Comparison of ENCODE assay signal across 1 cellular context in the genomic region with DNA sequence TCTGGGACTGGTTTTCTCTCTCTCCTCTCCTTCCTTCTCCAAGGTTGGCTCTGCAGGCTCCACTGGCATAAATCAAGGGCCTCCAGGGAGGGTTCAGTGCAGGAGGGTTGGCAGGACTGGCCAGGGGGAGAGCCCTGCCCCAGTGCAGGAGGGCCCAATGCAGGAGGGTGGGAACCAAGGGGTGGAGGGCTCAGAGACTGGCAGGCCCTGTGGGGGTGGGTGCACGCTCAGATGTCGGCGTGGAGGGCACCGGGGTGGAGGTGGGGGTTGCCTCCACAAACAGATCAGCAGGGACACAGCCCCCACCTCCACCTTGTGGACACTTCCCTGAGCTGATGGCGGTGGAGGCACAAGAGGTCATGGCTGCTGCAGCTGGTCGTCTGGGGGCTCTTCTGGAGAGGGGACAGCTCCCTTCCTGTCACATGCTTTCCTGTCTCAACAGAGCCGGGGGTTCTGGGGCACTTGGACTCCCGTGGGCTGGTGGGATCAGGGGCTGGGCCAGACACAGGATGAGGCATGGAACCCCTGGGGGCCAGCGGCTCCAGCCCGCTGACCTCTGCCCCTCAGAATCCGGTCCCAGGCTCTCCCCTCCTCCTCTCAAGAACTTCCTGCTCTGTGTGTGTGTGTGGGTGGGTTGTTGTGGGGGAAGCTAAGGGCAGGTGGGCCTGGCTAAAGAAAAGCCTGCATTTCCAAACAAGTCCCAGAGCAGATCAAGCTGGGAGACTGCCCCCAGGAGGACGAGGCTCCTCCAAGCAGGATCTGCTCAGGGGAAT.
TF ChIP-seq lines count a peak whose summit lies in the region.

No MANE protein-coding gene starts in this region.

TF ChIP-seq in HepG2, 621 proteins besides CTCF, POLR2A, EP300 and RAD21 (continued from another document and continues in another):
- peak; percentile 71 for TF ChIP-seq CBX1 (IDR thresholded peaks at IDR 0.05; ENCODE audit: low read depth)
- peak; percentile 2; the same call in 1 of the 2 replicates for TF ChIP-seq ZNF451 (CRISPR knock-in tag; IDR thresholded peaks at IDR 0.05)
- TF ChIP-seq MEF2D (CRISPR knock-in tag; IDR thresholded peaks at IDR 0.05), result peak; percentile 78
- TF ChIP-seq, protein P1, sequence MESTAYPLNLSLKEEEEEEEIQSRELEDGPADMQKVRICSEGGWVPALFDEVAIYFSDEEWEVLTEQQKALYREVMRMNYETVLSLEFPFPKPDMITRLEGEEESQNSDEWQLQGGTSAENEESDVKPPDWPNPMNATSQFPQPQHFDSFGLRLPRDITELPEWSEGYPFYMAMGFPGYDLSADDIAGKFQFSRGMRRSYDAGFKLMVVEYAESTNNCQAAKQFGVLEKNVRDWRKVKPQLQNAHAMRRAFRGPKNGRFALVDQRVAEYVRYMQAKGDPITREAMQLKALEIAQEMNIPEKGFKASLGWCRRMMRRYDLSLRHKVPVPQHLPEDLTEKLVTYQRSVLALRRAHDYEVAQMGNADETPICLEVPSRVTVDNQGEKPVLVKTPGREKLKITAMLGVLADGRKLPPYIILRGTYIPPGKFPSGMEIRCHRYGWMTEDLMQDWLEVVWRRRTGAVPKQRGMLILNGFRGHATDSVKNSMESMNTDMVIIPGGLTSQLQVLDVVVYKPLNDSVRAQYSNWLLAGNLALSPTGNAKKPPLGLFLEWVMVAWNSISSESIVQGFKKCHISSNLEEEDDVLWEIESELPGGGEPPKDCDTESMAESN (CRISPR knock-in tag; conservative IDR thresholded peaks at IDR 0.05), result peak; percentile 93
- peak; percentile 91 for TF ChIP-seq ELF4 (CRISPR knock-in tag; IDR thresholded peaks at IDR 0.05; ENCODE audit: borderline replicate concordance)
- TF ChIP-seq, protein P2, sequence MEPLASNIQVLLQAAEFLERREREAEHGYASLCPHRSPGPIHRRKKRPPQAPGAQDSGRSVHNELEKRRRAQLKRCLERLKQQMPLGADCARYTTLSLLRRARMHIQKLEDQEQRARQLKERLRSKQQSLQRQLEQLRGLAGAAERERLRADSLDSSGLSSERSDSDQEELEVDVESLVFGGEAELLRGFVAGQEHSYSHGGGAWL (CRISPR knock-in tag; IDR thresholded peaks at IDR 0.05), result peak; percentile 88
- TF ChIP-seq ISX (CRISPR knock-in tag; conservative IDR thresholded peaks at IDR 0.05), result no peak
- TF ChIP-seq SOX13 (IDR thresholded peaks at IDR 0.05), result no peak
- TF ChIP-seq SOX13 (CRISPR knock-in tag; conservative IDR thresholded peaks at IDR 0.05 in 1 of 2, IDR thresholded peaks at IDR 0.05 in 1 of 2), result peak in 1 of 2 experiments; percentile 41; a peak in 1 of 4 replicates
- peak; percentile 96 for TF ChIP-seq AGO1 (IDR thresholded peaks at IDR 0.05; ENCODE audit: low read depth, low read length, poor library complexity, severe bottlenecking)
- no peak for TF ChIP-seq ZNF776 (CRISPR knock-in tag; IDR thresholded peaks at IDR 0.05)
- TF ChIP-seq PAX8 (CRISPR knock-in tag; IDR thresholded peaks at IDR 0.05; ENCODE audit: borderline replicate concordance), result no peak
- no peak; the same call in 1 of the 2 replicates for TF ChIP-seq DR1 (CRISPR knock-in tag; IDR thresholded peaks at IDR 0.05)
- TF ChIP-seq, protein P3, sequence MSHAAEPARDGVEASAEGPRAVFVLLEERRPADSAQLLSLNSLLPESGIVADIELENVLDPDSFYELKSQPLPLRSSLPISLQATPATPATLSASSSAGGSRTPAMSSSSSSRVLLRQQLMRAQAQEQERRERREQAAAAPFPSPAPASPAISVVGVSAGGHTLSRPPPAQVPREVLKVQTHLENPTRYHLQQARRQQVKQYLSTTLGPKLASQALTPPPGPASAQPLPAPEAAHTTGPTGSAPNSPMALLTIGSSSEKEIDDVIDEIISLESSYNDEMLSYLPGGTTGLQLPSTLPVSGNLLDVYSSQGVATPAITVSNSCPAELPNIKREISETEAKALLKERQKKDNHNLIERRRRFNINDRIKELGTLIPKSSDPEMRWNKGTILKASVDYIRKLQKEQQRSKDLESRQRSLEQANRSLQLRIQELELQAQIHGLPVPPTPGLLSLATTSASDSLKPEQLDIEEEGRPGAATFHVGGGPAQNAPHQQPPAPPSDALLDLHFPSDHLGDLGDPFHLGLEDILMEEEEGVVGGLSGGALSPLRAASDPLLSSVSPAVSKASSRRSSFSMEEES (CRISPR knock-in tag; IDR thresholded peaks at IDR 0.05), result peak; percentile 90
- no peak for TF ChIP-seq TBX3 (IDR thresholded peaks at IDR 0.05; ENCODE audit: borderline replicate concordance)
- TF ChIP-seq, protein P4, sequence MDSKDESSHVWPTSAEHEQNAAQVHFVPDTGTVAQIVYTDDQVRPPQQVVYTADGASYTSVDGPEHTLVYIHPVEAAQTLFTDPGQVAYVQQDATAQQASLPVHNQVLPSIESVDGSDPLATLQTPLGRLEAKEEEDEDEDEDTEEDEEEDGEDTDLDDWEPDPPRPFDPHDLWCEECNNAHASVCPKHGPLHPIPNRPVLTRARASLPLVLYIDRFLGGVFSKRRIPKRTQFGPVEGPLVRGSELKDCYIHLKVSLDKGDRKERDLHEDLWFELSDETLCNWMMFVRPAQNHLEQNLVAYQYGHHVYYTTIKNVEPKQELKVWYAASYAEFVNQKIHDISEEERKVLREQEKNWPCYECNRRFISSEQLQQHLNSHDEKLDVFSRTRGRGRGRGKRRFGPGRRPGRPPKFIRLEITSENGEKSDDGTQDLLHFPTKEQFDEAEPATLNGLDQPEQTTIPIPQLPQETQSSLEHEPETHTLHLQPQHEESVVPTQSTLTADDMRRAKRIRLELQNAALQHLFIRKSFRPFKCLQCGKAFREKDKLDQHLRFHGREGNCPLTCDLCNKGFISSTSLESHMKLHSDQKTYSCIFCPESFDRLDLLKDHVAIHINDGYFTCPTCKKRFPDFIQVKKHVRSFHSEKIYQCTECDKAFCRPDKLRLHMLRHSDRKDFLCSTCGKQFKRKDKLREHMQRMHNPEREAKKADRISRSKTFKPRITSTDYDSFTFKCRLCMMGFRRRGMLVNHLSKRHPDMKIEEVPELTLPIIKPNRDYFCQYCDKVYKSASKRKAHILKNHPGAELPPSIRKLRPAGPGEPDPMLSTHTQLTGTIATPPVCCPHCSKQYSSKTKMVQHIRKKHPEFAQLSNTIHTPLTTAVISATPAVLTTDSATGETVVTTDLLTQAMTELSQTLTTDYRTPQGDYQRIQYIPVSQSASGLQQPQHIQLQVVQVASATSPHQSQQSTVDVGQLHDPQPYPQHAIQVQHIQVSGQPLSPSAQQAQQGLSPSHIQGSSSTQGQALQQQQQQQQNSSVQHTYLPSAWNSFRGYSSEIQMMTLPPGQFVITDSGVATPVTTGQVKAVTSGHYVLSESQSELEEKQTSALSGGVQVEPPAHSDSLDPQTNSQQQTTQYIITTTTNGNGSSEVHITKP (CRISPR knock-in tag; IDR thresholded peaks at IDR 0.05; ENCODE audit: low read depth), result peak; percentile 51
- TF ChIP-seq SUZ12 (IDR thresholded peaks at IDR 0.05; ENCODE audit: low read depth, low read length), result no peak
- TF ChIP-seq ZNF83 (CRISPR knock-in tag; IDR thresholded peaks at IDR 0.05; ENCODE audit: borderline replicate concordance), result peak; percentile 20; the same call in 1 of the 2 replicates
- no peak for TF ChIP-seq MAFK (conservative IDR thresholded peaks at IDR 0.05 in 1 of 2, IDR thresholded peaks at IDR 0.05 in 1 of 2; ENCODE audit: low read length in 2 of 2)
- peak; percentile 79 for TF ChIP-seq GABPB1 (CRISPR knock-in tag; IDR thresholded peaks at IDR 0.05)
- no peak; the same call in 1 of the 2 replicates for TF ChIP-seq HES4 (CRISPR knock-in tag; IDR thresholded peaks at IDR 0.05; ENCODE audit: borderline replicate concordance)
- TF ChIP-seq, protein P5, sequence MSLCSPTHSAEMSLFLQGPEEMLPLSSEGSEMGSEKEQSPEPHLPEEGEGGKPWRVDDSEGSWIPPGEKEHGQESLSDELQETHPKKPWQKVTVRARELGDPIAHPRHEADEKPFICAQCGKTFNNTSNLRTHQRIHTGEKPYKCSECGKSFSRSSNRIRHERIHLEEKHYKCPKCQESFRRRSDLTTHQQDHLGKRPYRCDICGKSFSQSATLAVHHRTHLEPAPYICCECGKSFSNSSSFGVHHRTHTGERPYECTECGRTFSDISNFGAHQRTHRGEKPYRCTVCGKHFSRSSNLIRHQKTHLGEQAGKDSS (CRISPR knock-in tag; IDR thresholded peaks at IDR 0.05; ENCODE audit: borderline replicate concordance, low read depth), result peak; percentile 57; the same call in 1 of the 2 replicates
- TF ChIP-seq RORA (CRISPR knock-in tag; IDR thresholded peaks at IDR 0.05), result no peak
- no peak; the same call in 1 of the 2 replicates for TF ChIP-seq FIP1L1 (IDR thresholded peaks at IDR 0.05; ENCODE audit: borderline replicate concordance, insufficient read depth, low read depth, low read length)
- TF ChIP-seq, protein P6, sequence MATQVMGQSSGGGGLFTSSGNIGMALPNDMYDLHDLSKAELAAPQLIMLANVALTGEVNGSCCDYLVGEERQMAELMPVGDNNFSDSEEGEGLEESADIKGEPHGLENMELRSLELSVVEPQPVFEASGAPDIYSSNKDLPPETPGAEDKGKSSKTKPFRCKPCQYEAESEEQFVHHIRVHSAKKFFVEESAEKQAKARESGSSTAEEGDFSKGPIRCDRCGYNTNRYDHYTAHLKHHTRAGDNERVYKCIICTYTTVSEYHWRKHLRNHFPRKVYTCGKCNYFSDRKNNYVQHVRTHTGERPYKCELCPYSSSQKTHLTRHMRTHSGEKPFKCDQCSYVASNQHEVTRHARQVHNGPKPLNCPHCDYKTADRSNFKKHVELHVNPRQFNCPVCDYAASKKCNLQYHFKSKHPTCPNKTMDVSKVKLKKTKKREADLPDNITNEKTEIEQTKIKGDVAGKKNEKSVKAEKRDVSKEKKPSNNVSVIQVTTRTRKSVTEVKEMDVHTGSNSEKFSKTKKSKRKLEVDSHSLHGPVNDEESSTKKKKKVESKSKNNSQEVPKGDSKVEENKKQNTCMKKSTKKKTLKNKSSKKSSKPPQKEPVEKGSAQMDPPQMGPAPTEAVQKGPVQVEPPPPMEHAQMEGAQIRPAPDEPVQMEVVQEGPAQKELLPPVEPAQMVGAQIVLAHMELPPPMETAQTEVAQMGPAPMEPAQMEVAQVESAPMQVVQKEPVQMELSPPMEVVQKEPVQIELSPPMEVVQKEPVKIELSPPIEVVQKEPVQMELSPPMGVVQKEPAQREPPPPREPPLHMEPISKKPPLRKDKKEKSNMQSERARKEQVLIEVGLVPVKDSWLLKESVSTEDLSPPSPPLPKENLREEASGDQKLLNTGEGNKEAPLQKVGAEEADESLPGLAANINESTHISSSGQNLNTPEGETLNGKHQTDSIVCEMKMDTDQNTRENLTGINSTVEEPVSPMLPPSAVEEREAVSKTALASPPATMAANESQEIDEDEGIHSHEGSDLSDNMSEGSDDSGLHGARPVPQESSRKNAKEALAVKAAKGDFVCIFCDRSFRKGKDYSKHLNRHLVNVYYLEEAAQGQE (IDR thresholded peaks at IDR 0.05; ENCODE audit: borderline replicate concordance in 1 of 2, low read depth in 1 of 2, low read length in 2 of 2), result 0 out of 4 replicates have a peak, but pooled peaks of 1 of the 2 experiments have one; percentile 18
- no peak for TF ChIP-seq GATA4 (IDR thresholded peaks at IDR 0.05; ENCODE audit: borderline replicate concordance, low read depth)
- TF ChIP-seq, protein P7, sequence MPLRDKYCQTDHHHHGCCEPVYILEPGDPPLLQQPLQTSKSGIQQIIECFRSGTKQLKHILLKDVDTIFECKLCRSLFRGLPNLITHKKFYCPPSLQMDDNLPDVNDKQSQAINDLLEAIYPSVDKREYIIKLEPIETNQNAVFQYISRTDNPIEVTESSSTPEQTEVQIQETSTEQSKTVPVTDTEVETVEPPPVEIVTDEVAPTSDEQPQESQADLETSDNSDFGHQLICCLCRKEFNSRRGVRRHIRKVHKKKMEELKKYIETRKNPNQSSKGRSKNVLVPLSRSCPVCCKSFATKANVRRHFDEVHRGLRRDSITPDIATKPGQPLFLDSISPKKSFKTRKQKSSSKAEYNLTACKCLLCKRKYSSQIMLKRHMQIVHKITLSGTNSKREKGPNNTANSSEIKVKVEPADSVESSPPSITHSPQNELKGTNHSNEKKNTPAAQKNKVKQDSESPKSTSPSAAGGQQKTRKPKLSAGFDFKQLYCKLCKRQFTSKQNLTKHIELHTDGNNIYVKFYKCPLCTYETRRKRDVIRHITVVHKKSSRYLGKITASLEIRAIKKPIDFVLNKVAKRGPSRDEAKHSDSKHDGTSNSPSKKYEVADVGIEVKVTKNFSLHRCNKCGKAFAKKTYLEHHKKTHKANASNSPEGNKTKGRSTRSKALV (CRISPR knock-in tag; IDR thresholded peaks at IDR 0.05), result peak; percentile 70
- TF ChIP-seq MLLT10 (CRISPR knock-in tag; IDR thresholded peaks at IDR 0.05), result no peak
- TF ChIP-seq ZNF598 (CRISPR knock-in tag; IDR thresholded peaks at IDR 0.05; ENCODE audit: borderline replicate concordance), result 0 out of 2 replicates have a peak, but pooled peaks have one; percentile 14
- no peak for TF ChIP-seq TAF15 (IDR thresholded peaks at IDR 0.05; ENCODE audit: low read depth, low read length, poor library complexity, severe bottlenecking)
- TF ChIP-seq, protein P8, sequence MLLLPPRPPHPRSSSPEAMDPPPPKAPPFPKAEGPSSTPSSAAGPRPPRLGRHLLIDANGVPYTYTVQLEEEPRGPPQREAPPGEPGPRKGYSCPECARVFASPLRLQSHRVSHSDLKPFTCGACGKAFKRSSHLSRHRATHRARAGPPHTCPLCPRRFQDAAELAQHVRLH (CRISPR knock-in tag; IDR thresholded peaks at IDR 0.05; ENCODE audit: borderline replicate concordance, low read depth), result peak; percentile 61; the same call in 1 of the 2 replicates
- TF ChIP-seq ZBTB42 (CRISPR knock-in tag; IDR thresholded peaks at IDR 0.05), result peak; percentile 60; the same call in 1 of the 2 replicates
- TF ChIP-seq ZNF563 (CRISPR knock-in tag; IDR thresholded peaks at IDR 0.05), result peak; percentile 60; the same call in 1 of the 2 replicates
- TF ChIP-seq, protein P9, sequence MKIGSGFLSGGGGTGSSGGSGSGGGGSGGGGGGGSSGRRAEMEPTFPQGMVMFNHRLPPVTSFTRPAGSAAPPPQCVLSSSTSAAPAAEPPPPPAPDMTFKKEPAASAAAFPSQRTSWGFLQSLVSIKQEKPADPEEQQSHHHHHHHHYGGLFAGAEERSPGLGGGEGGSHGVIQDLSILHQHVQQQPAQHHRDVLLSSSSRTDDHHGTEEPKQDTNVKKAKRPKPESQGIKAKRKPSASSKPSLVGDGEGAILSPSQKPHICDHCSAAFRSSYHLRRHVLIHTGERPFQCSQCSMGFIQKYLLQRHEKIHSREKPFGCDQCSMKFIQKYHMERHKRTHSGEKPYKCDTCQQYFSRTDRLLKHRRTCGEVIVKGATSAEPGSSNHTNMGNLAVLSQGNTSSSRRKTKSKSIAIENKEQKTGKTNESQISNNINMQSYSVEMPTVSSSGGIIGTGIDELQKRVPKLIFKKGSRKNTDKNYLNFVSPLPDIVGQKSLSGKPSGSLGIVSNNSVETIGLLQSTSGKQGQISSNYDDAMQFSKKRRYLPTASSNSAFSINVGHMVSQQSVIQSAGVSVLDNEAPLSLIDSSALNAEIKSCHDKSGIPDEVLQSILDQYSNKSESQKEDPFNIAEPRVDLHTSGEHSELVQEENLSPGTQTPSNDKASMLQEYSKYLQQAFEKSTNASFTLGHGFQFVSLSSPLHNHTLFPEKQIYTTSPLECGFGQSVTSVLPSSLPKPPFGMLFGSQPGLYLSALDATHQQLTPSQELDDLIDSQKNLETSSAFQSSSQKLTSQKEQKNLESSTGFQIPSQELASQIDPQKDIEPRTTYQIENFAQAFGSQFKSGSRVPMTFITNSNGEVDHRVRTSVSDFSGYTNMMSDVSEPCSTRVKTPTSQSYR (CRISPR knock-in tag; IDR thresholded peaks at IDR 0.05; ENCODE audit: borderline replicate concordance), result peak; percentile 77
- TF ChIP-seq ZNF446 (CRISPR knock-in tag; IDR thresholded peaks at IDR 0.05), result no peak
- TF ChIP-seq KMT2B (CRISPR knock-in tag; IDR thresholded peaks at IDR 0.05), result no peak; the same call in none of the 2 replicates
- TF ChIP-seq ZBTB3 (CRISPR knock-in tag; IDR thresholded peaks at IDR 0.05; ENCODE audit: borderline replicate concordance, low read depth), result no peak
- no peak for TF ChIP-seq ZFP36L2 (CRISPR knock-in tag; IDR thresholded peaks at IDR 0.05)
- TF ChIP-seq GATAD2A (CRISPR knock-in tag; IDR thresholded peaks at IDR 0.05), result peak; percentile 45; the same call in 1 of the 2 replicates
